1 cellular context compared by ENCODE assay signal in the genomic region with DNA sequence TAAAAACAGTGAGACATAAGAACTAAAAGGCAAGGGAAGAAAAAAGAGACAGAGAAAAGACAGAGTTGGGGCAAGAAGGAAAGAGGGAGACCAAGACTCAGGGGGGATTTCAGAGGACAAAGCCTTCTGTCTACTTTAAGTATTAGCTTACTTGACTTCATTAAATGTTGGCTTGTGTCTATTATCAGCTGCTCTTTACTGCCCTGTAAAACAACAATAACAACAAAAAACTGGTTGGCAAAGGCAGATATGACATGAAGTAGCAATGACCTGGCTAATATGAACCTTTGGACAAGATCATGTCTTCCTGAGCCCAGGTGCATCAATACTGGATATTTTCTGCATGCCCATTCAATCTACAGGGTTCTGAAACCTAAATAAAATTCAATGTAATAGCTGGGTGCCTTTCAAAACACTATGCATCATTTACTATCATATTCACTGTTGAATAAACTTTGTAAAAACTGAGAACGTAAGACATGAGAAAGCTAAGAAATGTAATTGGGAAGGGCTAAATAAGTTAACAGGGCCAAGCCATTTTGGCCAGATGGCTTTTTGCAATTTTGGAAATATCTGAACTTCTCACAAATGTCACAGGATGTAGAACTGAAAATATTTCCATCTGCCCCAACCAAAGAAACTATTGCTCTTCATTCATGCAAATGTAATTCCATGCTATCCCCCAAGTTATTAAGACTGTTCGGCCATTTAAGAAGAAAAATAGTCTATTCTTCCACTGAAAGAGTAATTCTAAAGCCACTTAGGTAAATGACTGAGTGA.
TF ChIP-seq lines count a peak whose summit lies in the region.

No MANE protein-coding gene starts in this region.

TF ChIP-seq in SK-N-SH, 30 proteins besides CTCF, POLR2A, EP300 and RAD21:
- TF ChIP-seq TCF12 (IDR thresholded peaks at IDR 0.05) (no peak), GATA2 (CRISPR knock-in tag; IDR thresholded peaks at IDR 0.05) (no peak), IRF3 (IDR thresholded peaks at IDR 0.05; ENCODE audit: low read depth, low read length) (no peak), ELF1 (IDR thresholded peaks at IDR 0.05) (no peak), RFX5 (IDR thresholded peaks at IDR 0.05; ENCODE audit: low read length) (no peak), REST (IDR thresholded peaks at IDR 0.05; ENCODE audit: low read depth, low read length) (no peak)
